In genomic region chr20:53763707-53764415, GRCh38 we compare ENCODE assay signal across 10 cellular contexts.
DNase-seq lines count a peak whose midpoint lies in the region; ATAC-seq and TF ChIP-seq lines count a peak whose summit lies in the region.
"Had no signal": no experiment of that assay in that cellular context is flagged by ENCODE, and none has a peak within 500 bp of the region (broad histone marks: within the 10 kb centered on the region; RNA-seq: fewer than 3 reads in every experiment).

No MANE protein-coding gene starts in this region.

- ATAC-seq in foreskin keratinocyte, result no peak
- ATAC-seq in GM21381 (IDR thresholded peaks at IDR 0.05; ENCODE audit: unreplicated experiment), result no peak

- H3K4me1 ChIP-seq in mucosa of rectum (ENCODE audit: control insufficient read depth in 2 of 2, insufficient read depth in 2 of 2, low read length in 2 of 2) (peaks cover 5 to 7% of the 10 kb centered on the region in 2 donors), foreskin keratinocyte (no peaks in the 10 kb centered on the region), ovary (ENCODE audit: insufficient read depth) (no peaks in the 10 kb centered on the region)

- H3K27ac ChIP-seq in coronary artery (no peak overlapping the region), mucosa of rectum (ENCODE audit: low read depth in 2 of 2, low read length in 2 of 2) (peak overlapping the region; percentile 71 to 75), foreskin keratinocyte (no peak overlapping the region), ovary (no peak overlapping the region)

- H3K4me3 ChIP-seq in coronary artery, result peak overlapping the region; percentile 47
- H3K4me3 ChIP-seq in mucosa of rectum (ENCODE audit: low read length in 2 of 2), result peak overlapping the region; percentile 50 to 65
- no peak overlapping the region for H3K4me3 ChIP-seq in ovary

- TF ChIP-seq POLR2A in ovary (IDR thresholded peaks at IDR 0.05), result no peak

- TF ChIP-seq CTCF in coronary artery (IDR thresholded peaks at IDR 0.05), result no peak
- TF ChIP-seq CTCF in foreskin keratinocyte (conservative IDR thresholded peaks at IDR 0.05), result no peak
- no peak for TF ChIP-seq CTCF in ovary (IDR thresholded peaks at IDR 0.05)

- intact Hi-C loops in ovary (cut with DNase I), result no loop called here

- WGBS in ovary, 3 donors, result 21 to 29% (median 27%) methylated on average over 12 of the region's 12 CpGs

- DNase-seq in DMS153 treated with DMSO at 0.1 percent for 48 hours (lab: John Stamatoyannopoulos, UW; ENCODE audit: unreplicated experiment), result peak; percentile 82
- DNase-seq in NCI-H2196 (lab: John Stamatoyannopoulos, UW; ENCODE audit: unreplicated experiment), result peak; percentile 71
- DNase-seq in coronary artery (ENCODE audit: low spot score), result no peak
- DNase-seq in foreskin keratinocyte, result no peak
- no peak for DNase-seq in middle frontal gyrus (ENCODE audit: extremely low spot score, low spot score)
- no peak for DNase-seq in ovary
- DNase-seq: GDM1, NCI-H69 had no signal

- no peak for TF ChIP-seq EP300 in ovary (IDR thresholded peaks at IDR 0.05)

- H3K9ac ChIP-seq in mucosa of rectum (ENCODE audit: low read depth in 1 of 2, low read length in 2 of 2), result peak overlapping the region; percentile 33 to 49

- no peaks in the 10 kb centered on the region for H3K27me3 ChIP-seq in mucosa of rectum (ENCODE audit: control insufficient read depth in 2 of 2, insufficient read depth in 2 of 2, low read length in 2 of 2)
- H3K27me3 ChIP-seq in foreskin keratinocyte, result no peaks in the 10 kb centered on the region
- H3K27me3 ChIP-seq in ovary, result no peaks in the 10 kb centered on the region

- H3K36me3 ChIP-seq in mucosa of rectum (ENCODE audit: control insufficient read depth in 2 of 2, insufficient read depth in 2 of 2, low read length in 2 of 2), result no peaks in the 10 kb centered on the region
- H3K36me3 ChIP-seq in ovary, result no peaks in the 10 kb centered on the region

- H3K9me3 ChIP-seq in mucosa of rectum (ENCODE audit: control insufficient read depth in 2 of 2, low read length in 2 of 2), result no peaks in the 10 kb centered on the region
- H3K9me3 ChIP-seq in ovary, result no peaks in the 10 kb centered on the region

Comparison
In these comparisons a context has a peak if more than half of its experiments do, and no peak if none do; other contexts are left out.
1. DNase-seq: peak in DMS153 treated with DMSO at 0.1 percent for 48 hours (single experiment) and NCI-H2196 (single experiment); none in coronary artery (single experiment), foreskin keratinocyte (0 of 2), middle frontal gyrus (single experiment) and ovary (0 of 5).
2. H3K27ac ChIP-seq: peak in mucosa of rectum (2 of 2); none in coronary artery (0 of 2), foreskin keratinocyte (single experiment) and ovary (0 of 2).